In the genomic region with DNA sequence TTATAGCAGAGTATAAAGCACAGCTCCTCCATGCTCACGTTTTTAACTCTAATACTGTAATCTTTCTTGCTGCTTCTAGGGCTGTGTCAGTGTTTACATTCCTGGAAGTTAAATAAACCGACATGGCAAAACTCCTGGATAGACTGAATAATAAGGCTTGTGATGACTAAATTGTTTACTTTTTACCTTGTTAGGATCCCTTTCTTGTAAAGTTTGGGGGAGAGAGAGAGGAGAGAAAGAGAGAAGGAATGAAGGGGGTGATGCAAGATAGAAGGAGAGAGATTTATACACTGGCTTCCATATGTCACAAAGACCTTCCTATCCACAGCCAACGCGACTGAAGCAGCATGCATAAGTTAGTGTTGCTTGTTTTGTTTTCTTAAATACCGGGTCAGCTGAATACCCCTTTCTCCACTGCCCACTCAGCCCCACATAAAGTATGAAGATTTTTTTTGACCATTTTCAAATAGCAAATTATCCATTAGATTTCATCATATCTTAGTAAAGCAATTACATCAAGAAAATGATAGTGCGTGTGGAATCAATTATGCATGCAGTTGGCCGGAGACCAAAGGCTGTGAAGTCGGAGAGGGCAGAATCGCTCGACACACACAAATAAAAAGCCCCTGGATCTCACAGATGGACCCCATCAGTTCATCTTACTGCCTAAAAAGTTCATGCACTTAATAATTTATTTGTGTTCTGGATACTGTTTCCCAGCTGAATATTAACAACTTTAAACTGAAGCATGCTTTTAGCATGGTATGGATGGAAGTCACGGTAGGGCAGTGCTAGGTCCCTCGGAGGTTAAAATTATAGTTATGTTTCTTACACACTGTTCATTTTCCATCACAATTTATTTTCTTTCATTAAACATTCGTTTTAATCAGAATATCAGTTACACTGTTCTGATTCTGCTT, we compare ENCODE assay signal across 11 cellular contexts. TPM values are rescaled to one million over a fixed set of nuclear protein-coding genes. Genes with fewer than 3 reads are reported as not detected.
DNase-seq lines count a peak whose midpoint lies in the region; ATAC-seq and TF ChIP-seq lines count a peak whose summit lies in the region.
"Had no signal": no experiment of that assay in that cellular context is flagged by ENCODE, and none has a peak within 500 bp of the region (broad histone marks: within the 10 kb centered on the region; RNA-seq: fewer than 3 reads in every experiment).

No MANE protein-coding gene starts in this region.

- no peak for ATAC-seq in GM19455 (IDR thresholded peaks at IDR 0.05; ENCODE audit: unreplicated experiment)
- ATAC-seq in GM19452 (IDR thresholded peaks at IDR 0.05; ENCODE audit: unreplicated experiment): no peak
- ATAC-seq: activated T-cell treated with anti-CD3 and anti-CD28 coated beads, Interleukin-2, amount 50 U/mL, for 72 hours; K562 had no signal

- no peak for TF ChIP-seq EP300 in sigmoid colon (IDR thresholded peaks at IDR 0.05)

- no peak overlapping the region for H3K27ac ChIP-seq in OCI-LY3 (ENCODE audit: low read length)
- H3K27ac ChIP-seq in epithelial cell of prostate: peak overlapping the region; percentile 9
- H3K27ac ChIP-seq in sigmoid colon: peak overlapping the region in 3 of 4 donors; percentile 69 to 75 (median 70)

- H3K27me3 ChIP-seq in OCI-LY3 (ENCODE audit: low read depth, low read length) (no peaks in the 10 kb centered on the region), sigmoid colon (no peaks in the 10 kb centered on the region)

- peak overlapping the region; percentile 89 for H3K4me2 ChIP-seq in OCI-LY3 (ENCODE audit: low read length)

- H3K36me3 ChIP-seq in OCI-LY3 (replicated peaks; ENCODE audit: low read depth, low read length) (peaks cover 61% of the 10 kb centered on the region), sigmoid colon (no peaks in the 10 kb centered on the region)

- peaks cover 98% of the 10 kb centered on the region for H3K4me1 ChIP-seq in OCI-LY3 (ENCODE audit: low read length)
- H3K4me1 ChIP-seq in sigmoid colon: peaks cover 0 to 100% (median 87%) of the 10 kb centered on the region in 4 donors

- TF ChIP-seq CTCF in OCI-LY3 (IDR thresholded peaks at IDR 0.05; ENCODE audit: low read depth, low read length) (no peak), sigmoid colon (IDR thresholded peaks at IDR 0.05) (no peak)

- H4K20me1 ChIP-seq in OCI-LY3 (ENCODE audit: insufficient read depth, low read length): peaks cover 98% of the 10 kb centered on the region

- peaks cover 100% of the 10 kb centered on the region for H3K79me2 ChIP-seq in OCI-LY3 (ENCODE audit: low read length)

- 24 to 51% methylated on average over 13 of the region's 13 CpGs for WGBS in sigmoid colon, 2 donors

- H3K4me3 ChIP-seq in OCI-LY3 (ENCODE audit: low read length): peak overlapping the region; percentile 71
- peak overlapping the region in 2 of 4 donors; percentile 6 to 18 for H3K4me3 ChIP-seq in sigmoid colon
- H3K4me3 ChIP-seq: K562 had no signal

- no peak overlapping the region for H2AFZ ChIP-seq in OCI-LY3 (ENCODE audit: low read depth, low read length)

- intact Hi-C loops in sigmoid colon (cut with DNase I): loop anchor here (5.0 kb wide), 1 partner anchor 56 kb away; no protein-coding TSS in a partner anchor

- H3K9me3 ChIP-seq in OCI-LY3 (ENCODE audit: insufficient read depth, low read length): no peaks in the 10 kb centered on the region
- H3K9me3 ChIP-seq in sigmoid colon: no peaks in the 10 kb centered on the region

- DNase-seq in EH (ENCODE audit: low read depth): peak; percentile 82
- peak; percentile 58 for DNase-seq in epithelial cell of prostate (ENCODE audit: low read depth, low spot score)
- no peak for DNase-seq in sigmoid colon
- no peak for DNase-seq in DMS153 treated with DMSO at 0.1 percent for 48 hours (lab: John Stamatoyannopoulos, UW; ENCODE audit: unreplicated experiment)
- DNase-seq: activated T-cell treated with anti-CD3 and anti-CD28 coated beads, Interleukin-2, amount 50 U/mL, for 72 hours; kidney glomerular epithelial cell; NCI-H748 treated with DMSO at 0.1 percent for 48 hours had no signal

- peak overlapping the region; percentile 57 for H3K9ac ChIP-seq in OCI-LY3 (ENCODE audit: low read length)

- no peak for TF ChIP-seq POLR2A in sigmoid colon (IDR thresholded peaks at IDR 0.05)

RNA-seq across cellular contexts. Expression of a gene that starts 20.1 kb away (rescaled TPM):
- 10 to 100 TPM; 16.3 to 39.6 (median 19.7) TPM for total RNA-seq in sigmoid colon
- polyA plus RNA-seq in sigmoid colon: 10 to 100 TPM in 1 of 3 donors, 1 to 10 TPM in 2; 3.6 to 14.5 (median 4.4) TPM
- polyA plus RNA-seq: K562 had no signal

Comparison
In these comparisons a context has a peak if more than half of its experiments do, and no peak if none do; other contexts are left out.
1. DNase-seq: peak in EH (single experiment) and epithelial cell of prostate (single experiment); none in sigmoid colon (single experiment) and DMS153 treated with DMSO at 0.1 percent for 48 hours (single experiment).